Comparison of ENCODE assay signal across 8 cellular contexts in the genomic region with DNA sequence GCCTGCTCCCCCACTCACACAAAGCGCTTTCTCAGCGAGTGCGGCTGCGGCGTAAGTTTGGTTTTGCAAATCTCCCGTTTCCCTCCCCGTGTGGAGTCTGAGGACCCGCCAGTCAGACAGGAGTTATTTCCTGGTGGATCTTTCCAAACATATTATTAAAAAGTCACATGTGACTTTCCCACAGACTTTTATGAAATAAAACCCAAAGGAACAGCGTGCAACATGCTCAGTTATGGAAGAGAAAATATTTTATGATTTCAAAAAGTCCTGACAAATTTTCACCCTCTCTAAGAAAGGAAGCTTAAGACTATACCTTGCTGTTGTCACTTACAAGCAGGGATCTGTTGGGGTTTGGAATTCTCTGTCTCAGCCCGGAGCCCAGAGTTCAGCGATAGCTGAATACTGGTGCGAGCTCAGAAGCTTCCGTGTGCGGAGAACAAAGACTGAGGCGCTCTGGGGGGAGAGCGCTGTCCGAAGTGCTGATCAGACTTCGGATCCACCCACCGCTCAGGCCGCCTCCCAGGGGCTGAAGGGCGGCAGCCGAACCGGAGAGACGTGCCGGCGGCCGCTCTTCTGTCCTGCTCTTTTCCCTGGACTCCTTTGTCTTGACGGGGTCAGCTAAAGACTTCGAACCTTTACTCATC. TPM values are rescaled to one million over a fixed set of nuclear protein-coding genes. Genes with fewer than 3 reads are reported as not detected.
DNase-seq lines count a peak whose midpoint lies in the region; ATAC-seq, FAIRE-seq and TF ChIP-seq lines count a peak whose summit lies in the region.

No MANE protein-coding gene starts in this region.

- no peak overlapping the region for H3K4me3 Mint-ChIP-seq in astrocyte (ENCODE audit: unreplicated experiment)

- H3K9ac ChIP-seq in astrocyte (ENCODE audit: low read length) = no peak overlapping the region

- no peaks in the 10 kb centered on the region for H3K36me3 Mint-ChIP-seq in astrocyte (ENCODE audit: low read depth, unreplicated experiment)

- FAIRE-seq in astrocyte (lab: Jason Lieb, UNC) = no peak

- ATAC-seq in HG03280 (IDR thresholded peaks at IDR 0.05; ENCODE audit: unreplicated experiment) = no peak
- no peak for ATAC-seq in HG02938 (IDR thresholded peaks at IDR 0.05; ENCODE audit: unreplicated experiment)

- peaks cover 64% of the 10 kb centered on the region for H3K27me3 Mint-ChIP-seq in astrocyte (ENCODE audit: low read depth, unreplicated experiment)

- no peak overlapping the region for H2AFZ ChIP-seq in astrocyte (ENCODE audit: low read depth, low read length)

- no peak for TF ChIP-seq POLR2A in NB4 (IDR thresholded peaks at IDR 0.05; ENCODE audit: extremely low read depth, insufficient read length)

- H3K4me3 ChIP-seq in NB4 (ENCODE audit: low read depth, low read length) = no peak overlapping the region
- no peak overlapping the region for H3K4me3 ChIP-seq in astrocyte (ENCODE audit: insufficient read depth, low read depth, low read length)

- H3K4me1 Mint-ChIP-seq in astrocyte (ENCODE audit: low read depth, unreplicated experiment) = peaks cover 2% of the 10 kb centered on the region

- no peaks in the 10 kb centered on the region for H3K4me1 ChIP-seq in astrocyte (ENCODE audit: insufficient read depth, low read length)

- no peaks in the 10 kb centered on the region for H3K36me3 ChIP-seq in astrocyte (ENCODE audit: insufficient read depth, low read length)

- DNase-seq in ELR (ENCODE audit: low read depth) (peak; percentile 20), NB4 (ENCODE audit: low read depth) (peak; percentile 69), astrocyte (ENCODE audit: low read depth) (peak; percentile 23), kidney tubule cell (ENCODE audit: low spot score) (peak; percentile 46), G401 (ENCODE audit: low spot score) (no peak), H4 (ENCODE audit: low spot score) (no peak)

- in situ Hi-C loops in G401 (cut with HindIII; ENCODE audit: low sequenced_read_pairs) = no loop called here

- TF ChIP-seq CTCF in NB4 (IDR thresholded peaks at IDR 0.05; ENCODE audit: low read depth, low read length) (no peak), astrocyte (IDR thresholded peaks at IDR 0.05; ENCODE audit: insufficient read depth, low read depth, low read length) (no peak)

- no peak overlapping the region for H3K27ac Mint-ChIP-seq in astrocyte (ENCODE audit: unreplicated experiment)

- H3K9me3 Mint-ChIP-seq in astrocyte (ENCODE audit: unreplicated experiment) = peaks cover 3% of the 10 kb centered on the region

- H3K27ac ChIP-seq in astrocyte (ENCODE audit: low read depth, low read length) = no peak overlapping the region

- H4K20me1 ChIP-seq in astrocyte (ENCODE audit: insufficient read depth, low read length) = no peaks in the 10 kb centered on the region

- H3K9me3 ChIP-seq in astrocyte (ENCODE audit: insufficient read depth, low read depth, low read length) = no peaks in the 10 kb centered on the region

- peaks cover 58% of the 10 kb centered on the region for H3K27me3 ChIP-seq in astrocyte (ENCODE audit: insufficient read depth, low read length)

- no peaks in the 10 kb centered on the region for H3K79me2 ChIP-seq in astrocyte (ENCODE audit: insufficient read depth, low read length)

- no peak overlapping the region for H3K4me2 ChIP-seq in astrocyte (ENCODE audit: low read length)

RNA-seq across cellular contexts. Expression of gene MYT1, which starts 2.5 kb away (rescaled TPM):
- total RNA-seq in astrocyte = 0.17 TPM in 1 of 2 replicates, not detected in the other
- total RNA-seq in G401 (2014; rRNA removed; shearing (Covaris generic)) = 0.12 and 0.20 TPM in 2 replicates
- total RNA-seq in H4 (2014; rRNA removed; shearing (Covaris generic)) = 0.27 and 1.5 TPM in 2 replicates

RNA-seq across cellular contexts. Expression of gene NPBWR2, which starts 54.4 kb away (rescaled TPM):
- total RNA-seq in astrocyte = not detected in 2 replicates
- total RNA-seq in G401 (2014; rRNA removed; shearing (Covaris generic)) = not detected in 2 replicates
- not detected in 2 replicates for total RNA-seq in H4 (2014; rRNA removed; shearing (Covaris generic))

Comparison
In these comparisons a context has a peak if more than half of its experiments do, and no peak if none do; other contexts are left out.
1. DNase-seq: peak in ELR (single experiment), NB4 (single experiment), astrocyte (single experiment) and kidney tubule cell (single experiment); none in G401 (single experiment) and H4 (single experiment).